27 cellular contexts compared by ENCODE assay signal in genomic region chr12:39538679-39539104, GRCh38.
"Had no signal": no experiment of that assay in that cellular context is flagged by ENCODE, and none has a peak within 500 bp of the region (broad histone marks: within the 10 kb centered on the region; RNA-seq: fewer than 3 reads in every experiment).

No MANE protein-coding gene starts in this region.

- DNase-seq: activated CD4-positive, alpha-beta T cell treated with anti-CD3 and anti-CD28 coated beads, Interleukin-2, amount 50 U/mL, for 4 hours; activated CD8-positive, alpha-beta T cell treated with anti-CD3 and anti-CD28 coated beads for 36 hours; activated gamma-delta T cell; activated naive CD4-positive, alpha-beta T cell treated with Interleukin-2 at 50 U/mL for 16 hours; activated naive CD8-positive, alpha-beta T cell treated with anti-CD3 and anti-CD28 coated beads, Interleukin-2, amount 10 ng/mL, durations not matched to agents 7 days and 5 days; activated T-cell treated with anti-CD3 and anti-CD28 coated beads, Interleukin-2, amount 50 U/mL, for 24 hours; amygdala; NCI-H1092 treated with DMSO at 0.1 percent for 48 hours; NCI-H1417; NCI-H146; NCI-H187; NCI-H2029 treated with DMSO at 0.1 percent for 48 hours; NCI-H2107; NCI-H2171; NCI-H226; NCI-H446 treated with DMSO at 0.1 percent for 48 hours; NCI-H524; NCI-H69; NCI-H82; RPMI8226; SHP77 treated with DMSO at 0.1 percent for 48 hours; SK-N-SH had no signal

- H3K27ac ChIP-seq: ascending aorta, cardiac muscle cell, SJSA1, VCaP had no signal

- H3K4me1 ChIP-seq: ascending aorta, SJSA1 had no signal

- H3K9ac ChIP-seq: SK-N-SH had no signal

- H3K4me3 ChIP-seq: ascending aorta, cardiac muscle cell, SJSA1 had no signal

- H3K27me3 ChIP-seq: ascending aorta, cardiac muscle cell, SJSA1 had no signal

- H3K4me2 ChIP-seq: SK-N-SH had no signal

- H3K36me3 ChIP-seq: ascending aorta, cardiac muscle cell, SJSA1 had no signal

- ATAC-seq: activated CD8-positive, alpha-beta T cell treated with anti-CD3 and anti-CD28 coated beads for 36 hours; Panc1 had no signal

- H3K9me3 ChIP-seq: ascending aorta, SJSA1, SK-N-SH had no signal
